1 cellular context compared by ENCODE assay signal in genomic region chr13:100108913-100109507, GRCh38.
TF ChIP-seq lines count a peak whose summit lies in the region.

No MANE protein-coding gene starts in this region.

TF ChIP-seq in GM23338, 12 proteins besides CTCF, POLR2A, EP300 and RAD21 (continued from another document):
- no peak for TF ChIP-seq ZNF462 (CRISPR knock-in tag; IDR thresholded peaks at IDR 0.05)
- TF ChIP-seq EZH2 (IDR thresholded peaks at IDR 0.05; ENCODE audit: low read depth, unreplicated experiment), result no peak
- TF ChIP-seq JUNB (IDR thresholded peaks at IDR 0.05; ENCODE audit: unreplicated experiment), result no peak
- TF ChIP-seq ETS1 (IDR thresholded peaks at IDR 0.05), result no peak
- no peak for TF ChIP-seq POLR2AphosphoS5 (IDR thresholded peaks at IDR 0.05; ENCODE audit: low read depth)
- TF ChIP-seq EZH2phosphoT487 (IDR thresholded peaks at IDR 0.05; ENCODE audit: unreplicated experiment), result no peak
